ENCODE assay signal across 15 cellular contexts in the genomic region with DNA sequence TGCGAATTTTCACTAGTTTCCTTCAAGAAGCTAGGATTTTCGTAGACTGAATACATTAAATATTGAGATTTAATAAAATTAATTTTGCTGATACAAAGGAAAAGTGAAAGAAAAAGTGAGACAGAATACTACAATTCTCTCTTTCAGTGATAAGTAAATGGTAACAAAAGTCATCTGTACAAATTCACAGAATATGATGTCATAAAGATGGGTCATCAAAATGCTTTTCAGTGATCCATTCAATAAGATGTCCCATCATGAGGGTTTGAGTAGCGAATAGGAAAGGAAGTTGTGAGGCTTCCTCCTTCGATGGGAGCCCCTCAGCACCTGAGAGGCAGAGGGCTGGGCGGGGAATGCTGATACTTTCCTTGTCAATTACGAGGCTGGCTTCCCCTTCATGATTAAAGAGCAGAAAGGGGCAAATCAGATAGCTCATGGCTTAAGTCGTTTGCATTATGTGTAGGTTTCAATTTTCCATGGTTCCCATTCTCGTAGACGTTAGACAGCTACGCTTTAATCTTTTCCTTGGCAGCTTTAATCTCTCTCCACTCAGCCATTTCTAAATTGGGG.
DNase-seq lines count a peak whose midpoint lies in the region; ATAC-seq and TF ChIP-seq lines count a peak whose summit lies in the region.
"Had no signal": no experiment of that assay in that cellular context is flagged by ENCODE, and none has a peak within 500 bp of the region (broad histone marks: within the 10 kb centered on the region; RNA-seq: fewer than 3 reads in every experiment).

No MANE protein-coding gene starts in this region.

- H3K9me3 ChIP-seq in heart right ventricle (no peaks in the 10 kb centered on the region), WERI-Rb-1 (ENCODE audit: severe bottlenecking) (peaks cover 4% of the 10 kb centered on the region), trophoblast cell (ENCODE audit: insufficient read depth, low read depth, low read length) (no peaks in the 10 kb centered on the region)
- H3K9me3 ChIP-seq: SJCRH30 had no signal

- peak overlapping the region; percentile 80 for H2BK12ac ChIP-seq in trophoblast cell (ENCODE audit: low read length)

- no peak overlapping the region for H3K9ac ChIP-seq in trophoblast cell (ENCODE audit: low read length)

- H3K27ac ChIP-seq in heart right ventricle, result peak overlapping the region in 4 of 10 donors; percentile 5 to 46 (median 31)
- no peak overlapping the region for H3K27ac ChIP-seq in WERI-Rb-1
- H3K27ac ChIP-seq in trophoblast cell (ENCODE audit: low read depth, low read length), result peak overlapping the region; percentile 61
- H3K27ac ChIP-seq: SJCRH30 had no signal

- H4K91ac ChIP-seq in trophoblast cell (ENCODE audit: low read depth, low read length), result peak overlapping the region; percentile 93

- H3K23ac ChIP-seq in trophoblast cell (ENCODE audit: low read length), result no peak overlapping the region

- H3K79me1 ChIP-seq in trophoblast cell (ENCODE audit: low read length), result peaks cover 13% of the 10 kb centered on the region

- peak overlapping the region in 7 of 10 donors; percentile 11 to 48 (median 33) for H3K4me3 ChIP-seq in heart right ventricle
- peak overlapping the region; percentile 27 for H3K4me3 ChIP-seq in WERI-Rb-1 (ENCODE audit: low read depth, low read length)
- no peak overlapping the region for H3K4me3 ChIP-seq in trophoblast cell (ENCODE audit: low read depth, low read length)
- H3K4me3 ChIP-seq: SJCRH30 had no signal

- peak overlapping the region; percentile 84 for H4K8ac ChIP-seq in trophoblast cell (ENCODE audit: low read depth, low read length)

- no peak for ATAC-seq in heart right ventricle
- no peak for ATAC-seq in Right ventricle myocardium superior (ENCODE audit: poor library complexity)

- no peaks in the 10 kb centered on the region for H3K27me3 ChIP-seq in heart right ventricle
- H3K27me3 ChIP-seq in WERI-Rb-1 (ENCODE audit: insufficient read depth, low read depth, severe bottlenecking), result no peaks in the 10 kb centered on the region
- no peaks in the 10 kb centered on the region for H3K27me3 ChIP-seq in trophoblast cell (ENCODE audit: insufficient read depth, low read length)
- H3K27me3 ChIP-seq: SJCRH30 had no signal

- H2BK5ac ChIP-seq in trophoblast cell (ENCODE audit: low read depth, low read length, poor library complexity), result peak overlapping the region; percentile 86

- intact Hi-C loops in heart right ventricle (cut with DNase I), result loop anchor here in 2 of 10 donors (10.0 kb wide), 2 partner anchors 74 to 94 kb away; no protein-coding TSS in a partner anchor
- intact Hi-C loops in Right ventricle myocardium superior (cut with DNase I), result no loop called here

- no peak overlapping the region for H4K12ac ChIP-seq in trophoblast cell (ENCODE audit: low read depth, low read length)

- H3K14ac ChIP-seq in trophoblast cell (ENCODE audit: low read length), result peak overlapping the region; percentile 49

- H3K4me2 ChIP-seq in trophoblast cell (ENCODE audit: low read length), result no peak overlapping the region

- peak overlapping the region; percentile 88 for H2BK120ac ChIP-seq in trophoblast cell (ENCODE audit: insufficient read depth, low read length, poor library complexity)

- H3K18ac ChIP-seq in trophoblast cell (ENCODE audit: low read length), result no peak overlapping the region

- DNase-seq in heart right ventricle (no peak), Right ventricle myocardium superior (no peak), NCI-H524 treated with DMSO at 0.1 percent for 48 hours (lab: John Stamatoyannopoulos, UW) (peak; percentile 6), WERI-Rb-1 (peak; percentile 74), trophoblast cell (no peak), NK-92 (lab: John Stamatoyannopoulos, UW; ENCODE audit: unreplicated experiment) (no peak), DMS114 treated with DMSO at 0.1 percent for 48 hours (lab: John Stamatoyannopoulos, UW; ENCODE audit: unreplicated experiment) (no peak), NCI-H1694 (lab: John Stamatoyannopoulos, UW) (no peak)
- DNase-seq: CD4-positive, alpha-beta T cell; KBM-7; NCI-H1105; NCI-H510A treated with DMSO at 0.1 percent for 48 hours; NK-92 treated with Interleukin-12 subunit alpha and Interleukin-12 subunit beta, amount 100 ng/mL, for 24 hours; RPMI8226; SJCRH30 had no signal

- H3K36me3 ChIP-seq in heart right ventricle, result no peaks in the 10 kb centered on the region
- H3K36me3 ChIP-seq in WERI-Rb-1, result no peaks in the 10 kb centered on the region
- no peaks in the 10 kb centered on the region for H3K36me3 ChIP-seq in trophoblast cell (ENCODE audit: control insufficient read depth in 1 of 2, insufficient read depth in 2 of 2, low read length in 2 of 2)
- H3K36me3 ChIP-seq: SJCRH30 had no signal

- WGBS in heart right ventricle, 2 donors, result 42 to 50% methylated on average over 10 of the region's 10 CpGs
- no CpG with 5 or more reads among the region's 10 CpGs for WGBS in trophoblast cell (ENCODE audit: extremely low coverage, insufficient coverage, insufficient read length)

- H3K4ac ChIP-seq in trophoblast cell (ENCODE audit: low read depth, low read length), result no peak overlapping the region

- H2AFZ ChIP-seq in trophoblast cell (ENCODE audit: insufficient read depth, low read length, poor library complexity), result no peak overlapping the region

- peak overlapping the region; percentile 18 for H2AK5ac ChIP-seq in trophoblast cell (ENCODE audit: low read length)

- peaks cover 3 to 23% (median 13%) of the 10 kb centered on the region in 9 donors for H3K4me1 ChIP-seq in heart right ventricle
- H3K4me1 ChIP-seq in trophoblast cell (ENCODE audit: control insufficient read depth in 1 of 2, insufficient read depth in 2 of 2, low read length in 2 of 2), result peaks cover 7 to 12% of the 10 kb centered on the region in 2 experiments
- H3K4me1 ChIP-seq: SJCRH30 had no signal

- no peak for TF ChIP-seq CTCF in heart right ventricle (IDR thresholded peaks at IDR 0.05)
- no peak for TF ChIP-seq CTCF in WERI-Rb-1 (IDR thresholded peaks at IDR 0.05; ENCODE audit: low read depth, low read length)

- H3K79me2 ChIP-seq in trophoblast cell (ENCODE audit: control insufficient read depth, insufficient read depth, low read length, poor library complexity), result no peaks in the 10 kb centered on the region

Comparison
In these comparisons a context has a peak if more than half of its experiments do, and no peak if none do; other contexts are left out.
1. DNase-seq: peak in NCI-H524 treated with DMSO at 0.1 percent for 48 hours (single experiment) and WERI-Rb-1 (single experiment); none in heart right ventricle (0 of 2), Right ventricle myocardium superior (single experiment), trophoblast cell (0 of 2), NK-92 (single experiment), DMS114 treated with DMSO at 0.1 percent for 48 hours (single experiment) and NCI-H1694 (single experiment).